1 cellular context compared by ENCODE assay signal in genomic region chr5:112823181-112823580, GRCh38.
TF ChIP-seq lines count a peak whose summit lies in the region.

No MANE protein-coding gene starts in this region.

TF ChIP-seq in H1, 55 proteins besides CTCF, POLR2A, EP300 and RAD21:
- TF ChIP-seq FOSL1 (IDR thresholded peaks at IDR 0.05; ENCODE audit: insufficient read depth, low read depth, low read length): no peak
- TF ChIP-seq CHD1 (IDR thresholded peaks at IDR 0.05; ENCODE audit: low read depth, low read length): no peak
- no peak for TF ChIP-seq CBX8 (IDR thresholded peaks at IDR 0.05; ENCODE audit: borderline replicate concordance, low read depth, low read length)
- TF ChIP-seq SIN3A (conservative IDR thresholded peaks at IDR 0.05 in 1 of 2, IDR thresholded peaks at IDR 0.05 in 1 of 2; ENCODE audit: low read depth in 1 of 2, low read length in 2 of 2): no peak
- TF ChIP-seq HDAC6 (IDR thresholded peaks at IDR 0.05; ENCODE audit: low read depth, low read length): no peak
- no peak for TF ChIP-seq E2F6 (IDR thresholded peaks at IDR 0.05)
- TF ChIP-seq, protein P1, sequence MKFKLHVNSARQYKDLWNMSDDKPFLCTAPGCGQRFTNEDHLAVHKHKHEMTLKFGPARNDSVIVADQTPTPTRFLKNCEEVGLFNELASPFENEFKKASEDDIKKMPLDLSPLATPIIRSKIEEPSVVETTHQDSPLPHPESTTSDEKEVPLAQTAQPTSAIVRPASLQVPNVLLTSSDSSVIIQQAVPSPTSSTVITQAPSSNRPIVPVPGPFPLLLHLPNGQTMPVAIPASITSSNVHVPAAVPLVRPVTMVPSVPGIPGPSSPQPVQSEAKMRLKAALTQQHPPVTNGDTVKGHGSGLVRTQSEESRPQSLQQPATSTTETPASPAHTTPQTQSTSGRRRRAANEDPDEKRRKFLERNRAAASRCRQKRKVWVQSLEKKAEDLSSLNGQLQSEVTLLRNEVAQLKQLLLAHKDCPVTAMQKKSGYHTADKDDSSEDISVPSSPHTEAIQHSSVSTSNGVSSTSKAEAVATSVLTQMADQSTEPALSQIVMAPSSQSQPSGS (IDR thresholded peaks at IDR 0.05; ENCODE audit: low read length): no peak
- no peak for TF ChIP-seq MAX (IDR thresholded peaks at IDR 0.05)
- no peak for TF ChIP-seq GABPA (IDR thresholded peaks at IDR 0.05; ENCODE audit: borderline replicate concordance, insufficient read depth, low read length)
- no peak for TF ChIP-seq EZH2 (IDR thresholded peaks at IDR 0.05; ENCODE audit: low read depth, low read length, severe bottlenecking)
- TF ChIP-seq SAP30 (IDR thresholded peaks at IDR 0.05; ENCODE audit: insufficient read depth, insufficient replicate concordance, low read length): no peak
